Comparison of ENCODE assay signal across 21 cellular contexts in the genomic region with DNA sequence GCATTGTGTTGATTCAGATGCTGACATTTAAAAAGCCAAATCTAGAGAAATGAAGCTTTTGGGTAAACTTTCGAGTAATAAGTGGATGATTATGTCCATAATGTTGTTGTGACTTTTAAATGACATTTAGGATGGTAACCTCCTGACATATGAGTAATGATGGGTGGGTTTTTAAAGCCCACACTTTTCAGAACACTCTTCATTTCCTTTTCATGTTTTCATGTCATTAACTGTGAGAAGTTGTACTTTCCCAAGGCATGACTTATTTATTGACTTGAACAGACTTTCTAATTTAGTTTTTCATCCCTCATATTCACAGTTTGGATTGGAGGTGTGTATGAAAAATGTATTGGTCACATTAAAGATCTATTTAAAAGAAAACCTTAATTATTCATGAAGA. TPM values are rescaled to one million over a fixed set of nuclear protein-coding genes. Genes with fewer than 3 reads are reported as not detected.
A peak's percentile ranks its signal among the peaks of the same experiment; 100 is the strongest.
DNase-seq lines count a peak whose midpoint lies in the region; ATAC-seq and TF ChIP-seq lines count a peak whose summit lies in the region.
"Had no signal": no experiment of that assay in that cellular context is flagged by ENCODE, and none has a peak within 500 bp of the region (broad histone marks: within the 10 kb centered on the region; RNA-seq: fewer than 3 reads in every experiment).

No MANE protein-coding gene starts in this region.

- POLR2A ChIA-PET in activated CD8-positive, alpha-beta T cell treated with anti-CD3 and anti-CD28 coated beads for 36 hours (lab: Charles Lee) = no interaction called here
- POLR2A ChIA-PET in activated CD8-positive, alpha-beta T cell treated with anti-CD3 and anti-CD28 coated beads, Interleukin-2, amount 10 ng/mL, durations not matched to agents 7 days and 5 days (lab: Charles Lee) = no interaction called here

- intact Hi-C loops in activated CD8-positive, alpha-beta T cell treated with anti-CD3 and anti-CD28 coated beads for 36 hours (cut with micrococcal nuclease) = no loop called here
- intact Hi-C loops in activated T-helper 2 cell treated with anti-CD3 and anti-CD28 coated beads, Interferon-gamma antibody, Interleukin-2, Interleukin-4, amounts not matched to agents 10 μg/mL and 5 μg/mL and 100 μg/mL, durations not matched to agents 14 hours and 24 hours and 36 hours (cut with micrococcal nuclease) = loop anchor here (1.0 to 5.0 kb wide), 4 partner anchors 82 to 1080 kb away; no protein-coding TSS in a partner anchor

- CTCF ChIA-PET in activated CD8-positive, alpha-beta T cell treated with anti-CD3 and anti-CD28 coated beads for 36 hours (lab: Charles Lee) = no interaction called here
- CTCF ChIA-PET in activated CD8-positive, alpha-beta T cell treated with anti-CD3 and anti-CD28 coated beads, Interleukin-2, amount 10 ng/mL, durations not matched to agents 7 days and 5 days (lab: Charles Lee) = no interaction called here

- peaks cover 15% of the 10 kb centered on the region for H3K27me3 Mint-ChIP-seq in activated CD8-positive, alpha-beta T cell treated with anti-CD3 and anti-CD28 coated beads for 36 hours
- peaks cover 8% of the 10 kb centered on the region for H3K27me3 Mint-ChIP-seq in activated CD8-positive, alpha-beta T cell treated with anti-CD3 and anti-CD28 coated beads, Interleukin-2, amount 10 ng/mL, durations not matched to agents 7 days and 5 days (ENCODE audit: low read depth)
- peaks cover 14% of the 10 kb centered on the region for H3K27me3 Mint-ChIP-seq in activated T-helper 2 cell treated with anti-CD3 and anti-CD28 coated beads, Interferon-gamma antibody, Interleukin-2, Interleukin-4, amounts not matched to agents 10 μg/mL and 5 μg/mL and 100 μg/mL, durations not matched to agents 14 hours and 24 hours and 36 hours (ENCODE audit: low read depth)
- peaks cover 15% of the 10 kb centered on the region for H3K27me3 Mint-ChIP-seq in stimulated activated memory B cell treated with anti-CD40 and anti-IgM and Interleukin-4, amounts not matched to agents 10 μg/mL and 1 μg/mL and 100 μg/mL, for 72 hours

- no peaks in the 10 kb centered on the region for H3K36me3 Mint-ChIP-seq in activated CD8-positive, alpha-beta T cell treated with anti-CD3 and anti-CD28 coated beads for 36 hours (ENCODE audit: low read depth)
- H3K36me3 Mint-ChIP-seq in activated CD8-positive, alpha-beta T cell treated with anti-CD3 and anti-CD28 coated beads, Interleukin-2, amount 10 ng/mL, durations not matched to agents 7 days and 5 days (ENCODE audit: low read depth) = no peaks in the 10 kb centered on the region
- no peaks in the 10 kb centered on the region for H3K36me3 Mint-ChIP-seq in activated T-helper 2 cell treated with anti-CD3 and anti-CD28 coated beads, Interferon-gamma antibody, Interleukin-2, Interleukin-4, amounts not matched to agents 10 μg/mL and 5 μg/mL and 100 μg/mL, durations not matched to agents 14 hours and 24 hours and 36 hours (ENCODE audit: low read depth)
- no peaks in the 10 kb centered on the region for H3K36me3 Mint-ChIP-seq in stimulated activated memory B cell treated with anti-CD40 and anti-IgM and Interleukin-4, amounts not matched to agents 10 μg/mL and 1 μg/mL and 100 μg/mL, for 72 hours
- H3K36me3 Mint-ChIP-seq: CD8-positive, alpha-beta memory T cell; IgD-negative memory B cell had no signal

- peak; percentile 89 for ATAC-seq in activated CD8-positive, alpha-beta T cell treated with anti-CD3 and anti-CD28 coated beads for 36 hours
- ATAC-seq in activated CD8-positive, alpha-beta T cell treated with anti-CD3 and anti-CD28 coated beads, Interleukin-2, amount 10 ng/mL, durations not matched to agents 7 days and 5 days = no peak
- ATAC-seq in stimulated activated memory B cell treated with anti-CD40 and anti-IgM and Interleukin-4, amounts not matched to agents 10 μg/mL and 1 μg/mL and 100 μg/mL, for 72 hours = peak; percentile 51
- no peak for ATAC-seq in HG02642 (IDR thresholded peaks at IDR 0.05; ENCODE audit: poor library complexity, unreplicated experiment)

- no peak overlapping the region for H3K4me3 ChIP-seq in GM12865 (ENCODE audit: low read depth, low read length)
- H3K4me3 ChIP-seq in coronary artery = no peak overlapping the region

- peaks cover 15% of the 10 kb centered on the region for H3K4me1 Mint-ChIP-seq in activated CD8-positive, alpha-beta T cell treated with anti-CD3 and anti-CD28 coated beads for 36 hours (ENCODE audit: low read depth)
- H3K4me1 Mint-ChIP-seq in activated CD8-positive, alpha-beta T cell treated with anti-CD3 and anti-CD28 coated beads, Interleukin-2, amount 10 ng/mL, durations not matched to agents 7 days and 5 days (ENCODE audit: low read depth) = no peaks in the 10 kb centered on the region
- peaks cover 26% of the 10 kb centered on the region for H3K4me1 Mint-ChIP-seq in activated T-helper 2 cell treated with anti-CD3 and anti-CD28 coated beads, Interferon-gamma antibody, Interleukin-2, Interleukin-4, amounts not matched to agents 10 μg/mL and 5 μg/mL and 100 μg/mL, durations not matched to agents 14 hours and 24 hours and 36 hours (ENCODE audit: low read depth)
- H3K4me1 Mint-ChIP-seq in stimulated activated memory B cell treated with anti-CD40 and anti-IgM and Interleukin-4, amounts not matched to agents 10 μg/mL and 1 μg/mL and 100 μg/mL, for 72 hours = peaks cover 6% of the 10 kb centered on the region
- H3K4me1 Mint-ChIP-seq: CD8-positive, alpha-beta memory T cell; IgD-negative memory B cell had no signal

- peak overlapping the region; percentile 87 for H3K27ac Mint-ChIP-seq in activated CD8-positive, alpha-beta T cell treated with anti-CD3 and anti-CD28 coated beads for 36 hours
- H3K27ac Mint-ChIP-seq in activated CD8-positive, alpha-beta T cell treated with anti-CD3 and anti-CD28 coated beads, Interleukin-2, amount 10 ng/mL, durations not matched to agents 7 days and 5 days = no peak overlapping the region
- H3K27ac Mint-ChIP-seq in activated T-helper 2 cell treated with anti-CD3 and anti-CD28 coated beads, Interferon-gamma antibody, Interleukin-2, Interleukin-4, amounts not matched to agents 10 μg/mL and 5 μg/mL and 100 μg/mL, durations not matched to agents 14 hours and 24 hours and 36 hours = peak overlapping the region; percentile 88
- H3K27ac Mint-ChIP-seq in stimulated activated memory B cell treated with anti-CD40 and anti-IgM and Interleukin-4, amounts not matched to agents 10 μg/mL and 1 μg/mL and 100 μg/mL, for 72 hours = peak overlapping the region; percentile 38
- H3K27ac Mint-ChIP-seq: IgD-negative memory B cell had no signal

- H3K27ac ChIP-seq in coronary artery = no peak overlapping the region
- H3K27ac ChIP-seq: C4-2B had no signal

- peak overlapping the region; percentile 49 for H3K4me3 Mint-ChIP-seq in activated CD8-positive, alpha-beta T cell treated with anti-CD3 and anti-CD28 coated beads for 36 hours
- H3K4me3 Mint-ChIP-seq in activated CD8-positive, alpha-beta T cell treated with anti-CD3 and anti-CD28 coated beads, Interleukin-2, amount 10 ng/mL, durations not matched to agents 7 days and 5 days = no peak overlapping the region
- peak overlapping the region; percentile 3 for H3K4me3 Mint-ChIP-seq in activated T-helper 2 cell treated with anti-CD3 and anti-CD28 coated beads, Interferon-gamma antibody, Interleukin-2, Interleukin-4, amounts not matched to agents 10 μg/mL and 5 μg/mL and 100 μg/mL, durations not matched to agents 14 hours and 24 hours and 36 hours (ENCODE audit: low read depth)
- H3K4me3 Mint-ChIP-seq in stimulated activated memory B cell treated with anti-CD40 and anti-IgM and Interleukin-4, amounts not matched to agents 10 μg/mL and 1 μg/mL and 100 μg/mL, for 72 hours = peak overlapping the region; percentile 17
- H3K4me3 Mint-ChIP-seq: CD8-positive, alpha-beta memory T cell; IgD-negative memory B cell had no signal

- DNase-seq in activated CD8-positive, alpha-beta T cell treated with anti-CD3 and anti-CD28 coated beads for 36 hours = no peak
- DNase-seq in activated CD8-positive, alpha-beta T cell treated with anti-CD3 and anti-CD28 coated beads, Interleukin-2, amount 10 ng/mL, durations not matched to agents 7 days and 5 days = no peak
- peak; percentile 42 for DNase-seq in GM12865 (ENCODE audit: low read depth)
- DNase-seq in activated T-helper 2 cell treated with anti-CD3 and anti-CD28 coated beads, Interferon-gamma antibody, Interleukin-2, Interleukin-4, amounts not matched to agents 10 μg/mL and 5 μg/mL and 100 μg/mL, durations not matched to agents 14 hours and 24 hours and 36 hours (ENCODE audit: low spot score) = no peak
- no peak for DNase-seq in coronary artery (ENCODE audit: low spot score)
- no peak for DNase-seq in NOMO-1 (lab: John Stamatoyannopoulos, UW; ENCODE audit: unreplicated experiment in 2 of 2)
- DNase-seq: Calu3; CD8-positive, alpha-beta memory T cell; DMS153; NCI-H1105; NCI-H146; NCI-H2029 treated with DMSO at 0.1 percent for 48 hours; NCI-H226; NCI-H524 treated with DMSO at 0.1 percent for 48 hours; NCI-H82; OCI-M1 had no signal

- H3K9me3 Mint-ChIP-seq in activated CD8-positive, alpha-beta T cell treated with anti-CD3 and anti-CD28 coated beads for 36 hours = peaks cover 3% of the 10 kb centered on the region
- H3K9me3 Mint-ChIP-seq in activated CD8-positive, alpha-beta T cell treated with anti-CD3 and anti-CD28 coated beads, Interleukin-2, amount 10 ng/mL, durations not matched to agents 7 days and 5 days (ENCODE audit: insufficient read depth) = no peaks in the 10 kb centered on the region
- peaks cover 12% of the 10 kb centered on the region for H3K9me3 Mint-ChIP-seq in activated T-helper 2 cell treated with anti-CD3 and anti-CD28 coated beads, Interferon-gamma antibody, Interleukin-2, Interleukin-4, amounts not matched to agents 10 μg/mL and 5 μg/mL and 100 μg/mL, durations not matched to agents 14 hours and 24 hours and 36 hours
- peaks cover 14% of the 10 kb centered on the region for H3K9me3 Mint-ChIP-seq in stimulated activated memory B cell treated with anti-CD40 and anti-IgM and Interleukin-4, amounts not matched to agents 10 μg/mL and 1 μg/mL and 100 μg/mL, for 72 hours

- no peak for TF ChIP-seq CTCF in activated CD8-positive, alpha-beta T cell treated with anti-CD3 and anti-CD28 coated beads for 36 hours (IDR thresholded peaks at IDR 0.05)
- TF ChIP-seq CTCF in GM12865 (IDR thresholded peaks at IDR 0.05; ENCODE audit: insufficient read depth, low read depth, low read length, missing control alignments) (no peak), coronary artery (IDR thresholded peaks at IDR 0.05) (no peak)

RNA-seq across cellular contexts. Expression of gene RGS6, which starts 35.5 kb away (rescaled TPM):
- total RNA-seq in activated CD8-positive, alpha-beta T cell treated with anti-CD3 and anti-CD28 coated beads for 36 hours = not detected
- under 1 TPM; 0.16 to 0.47 TPM for total RNA-seq in activated CD8-positive, alpha-beta T cell treated with anti-CD3 and anti-CD28 coated beads, Interleukin-2, amount 10 ng/mL, durations not matched to agents 7 days and 5 days
- 2.8 and 3.7 TPM in 2 replicates for total RNA-seq in activated T-helper 2 cell treated with anti-CD3 and anti-CD28 coated beads, Interferon-gamma antibody, Interleukin-2, Interleukin-4, amounts not matched to agents 10 μg/mL and 5 μg/mL and 100 μg/mL, durations not matched to agents 14 hours and 24 hours and 36 hours
- total RNA-seq: Calu3, Daoy had no signal

Comparison
In these comparisons a context has a peak if more than half of its experiments do, and no peak if none do; other contexts are left out.
1. ATAC-seq: peak in activated CD8-positive, alpha-beta T cell treated with anti-CD3 and anti-CD28 coated beads for 36 hours (single experiment) and stimulated activated memory B cell treated with anti-CD40 and anti-IgM and Interleukin-4, amounts not matched to agents 10 μg/mL and 1 μg/mL and 100 μg/mL, for 72 hours (single experiment); none in activated CD8-positive, alpha-beta T cell treated with anti-CD3 and anti-CD28 coated beads, Interleukin-2, amount 10 ng/mL, durations not matched to agents 7 days and 5 days (single experiment) and HG02642 (single experiment).